In the genomic region with DNA sequence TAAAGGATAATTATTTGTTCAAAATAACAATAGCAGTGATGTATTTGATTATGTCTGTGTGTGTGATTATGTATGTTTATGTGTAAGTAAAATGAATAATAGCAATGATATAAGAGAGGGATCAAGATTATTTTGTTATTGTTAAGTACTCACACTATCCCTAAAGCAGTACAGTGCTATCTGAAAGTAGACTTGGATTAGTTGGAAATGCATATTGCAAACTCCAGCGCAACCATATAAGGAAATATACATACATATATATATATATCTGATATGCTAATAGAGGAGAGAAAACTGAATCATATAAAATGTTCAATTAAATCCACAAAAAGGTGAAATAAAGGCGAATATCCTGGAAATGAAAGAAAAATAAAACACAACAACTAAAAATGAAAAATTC, we compare ENCODE assay signal across 14 cellular contexts.
"Had no signal": no experiment of that assay in that cellular context is flagged by ENCODE, and none has a peak within 500 bp of the region (broad histone marks: within the 10 kb centered on the region; RNA-seq: fewer than 3 reads in every experiment).

No MANE protein-coding gene starts in this region.

- ATAC-seq: activated CD8-positive, alpha-beta T cell treated with anti-CD3 and anti-CD28 coated beads for 36 hours; activated T-cell treated with anti-CD3 and anti-CD28 coated beads, Interleukin-2, amount 50 U/mL, for 4 hours; left lung; natural killer cell; upper lobe of right lung had no signal

- H3K9me3 ChIP-seq: adrenal gland, esophagus squamous epithelium, upper lobe of right lung had no signal

- H3K27ac ChIP-seq: adrenal gland, left lung, right atrium auricular region, upper lobe of right lung had no signal

- H3K27me3 ChIP-seq: adrenal gland, esophagus squamous epithelium, left lung, right atrium auricular region, upper lobe of right lung had no signal

- H3K4me1 ChIP-seq: adrenal gland, esophagus squamous epithelium, left lung, right atrium auricular region, upper lobe of right lung had no signal

- H3K36me3 ChIP-seq: adrenal gland, esophagus squamous epithelium, left lung, right atrium auricular region, upper lobe of right lung had no signal

- H3K4me3 ChIP-seq: adrenal gland, left lung, right atrium auricular region, upper lobe of right lung had no signal

- DNase-seq: activated CD4-positive, alpha-beta T cell treated with anti-CD3 and anti-CD28 coated beads for 4 hours; activated CD8-positive, alpha-beta T cell treated with anti-CD3 and anti-CD28 coated beads for 36 hours; activated effector memory CD4-positive, alpha-beta T cell treated with anti-CD3 and anti-CD28 coated beads, Interleukin-2, amount 50 U/mL, for 16 hours; activated T-cell treated with anti-CD3 and anti-CD28 coated beads, Interleukin-2, amount 50 U/mL, for 4 hours; adrenal gland; esophagus squamous epithelium; hippocampal formation; left lung; natural killer cell; posterior cingulate gyrus; small intestine; stimulated activated CD4-positive, alpha-beta T cell treated with anti-CD3 and anti-CD28 coated beads, Interleukin-4, amount 100 ng/mL, for 4 hours; upper lobe of right lung had no signal
